22 cellular contexts compared by ENCODE assay signal in genomic region chr21:18991846-18992245, GRCh38.
"Had no signal": no experiment of that assay in that cellular context is flagged by ENCODE, and none has a peak within 500 bp of the region (broad histone marks: within the 10 kb centered on the region; RNA-seq: fewer than 3 reads in every experiment).

No MANE protein-coding gene starts in this region.

- H3K27ac ChIP-seq: left ventricle myocardium inferior, ovary, prostate gland, skin epidermis, spleen, transverse colon, upper lobe of left lung, vagina had no signal

- DNase-seq: hippocampal formation; left ventricle myocardium inferior; mesendoderm; midbrain; mucosa of descending colon; naive thymus-derived CD4-positive, alpha-beta T cell; ovary; posterior cingulate gyrus; retina; right cardiac atrium; spleen; stimulated activated CD4-positive, alpha-beta T cell treated with anti-CD3 and anti-CD28 coated beads, Interleukin-4, amount 100 ng/mL, for 24 hours; stimulated activated naive CD4-positive, alpha-beta T cell; transverse colon; upper lobe of left lung had no signal

- H3K36me3 ChIP-seq: left ventricle myocardium inferior, ovary, prostate gland, spleen, transverse colon, upper lobe of left lung, vagina had no signal

- H3K9me3 ChIP-seq: left ventricle myocardium inferior, mucosa of descending colon, ovary, prostate gland, transverse colon, vagina had no signal

- H3K4me3 ChIP-seq: left ventricle myocardium inferior, lung, mucosa of descending colon, ovary, prostate gland, skin epidermis, spleen, transverse colon, upper lobe of left lung, vagina had no signal

- H3K4me1 ChIP-seq: left ventricle myocardium inferior, prostate gland, spleen, transverse colon, upper lobe of left lung, vagina had no signal

- H3K27me3 ChIP-seq: ovary, spleen, transverse colon, upper lobe of left lung, vagina had no signal

- ATAC-seq: mucosa of descending colon; naive thymus-derived CD4-positive, alpha-beta T cell; natural killer cell treated with Interleukin-12 subunit alpha and Interleukin-12 subunit beta and Interleukin-15 and Interleukin-18, amount 100 ng/mL, for 72 hours; right cardiac atrium; sciatic nerve; stimulated activated effector memory CD8-positive, alpha-beta T cell treated with anti-CD3 and anti-CD28 coated beads, Interleukin-12 subunit alpha, Interleukin-12 subunit beta, amount 100 ng/mL, for 72 hours had no signal
